In the genomic region with DNA sequence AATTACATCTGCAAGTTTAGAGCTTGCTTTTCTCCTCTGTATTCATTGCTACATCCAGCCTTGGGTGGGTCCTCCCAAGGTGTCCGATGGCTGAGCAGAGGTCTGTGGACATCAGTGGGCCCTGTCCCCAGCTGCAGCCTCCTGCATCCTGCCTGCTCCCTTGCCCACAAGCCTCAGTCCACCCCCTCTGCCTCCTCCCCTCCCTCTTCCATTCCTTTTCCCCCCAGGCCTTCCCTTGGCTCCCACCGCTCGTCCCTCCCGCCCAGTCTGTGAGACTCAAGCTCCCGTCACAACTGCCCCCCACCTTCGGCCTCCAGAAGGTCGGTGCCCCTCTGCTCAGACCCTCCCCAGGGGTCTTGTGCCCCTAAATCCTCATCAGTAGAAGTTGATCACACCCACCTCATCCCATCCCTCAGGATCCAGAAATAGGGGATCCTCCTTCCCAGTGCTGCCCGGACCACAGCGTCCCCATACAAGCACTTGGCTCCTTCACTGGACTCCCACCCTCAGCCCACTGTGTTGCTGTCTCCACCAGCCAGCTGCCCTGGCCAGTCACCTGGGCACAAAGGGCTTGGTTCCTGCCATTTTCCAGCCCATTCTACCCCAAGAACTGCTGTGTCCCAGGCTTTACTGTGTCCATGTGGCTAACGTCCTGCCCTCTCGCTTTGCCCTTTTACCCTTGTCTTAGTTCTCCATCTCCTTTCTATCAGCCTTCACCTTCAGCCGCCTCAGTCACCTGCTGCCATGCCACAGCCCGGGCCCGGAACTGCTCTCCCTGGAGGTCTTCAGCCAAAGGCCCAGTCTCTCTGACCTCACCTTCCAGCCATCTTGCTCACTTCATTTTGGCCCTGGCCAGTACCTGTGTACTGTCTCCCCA, we compare ENCODE assay signal across 1 cellular context.
TF ChIP-seq lines count a peak whose summit lies in the region.

No MANE protein-coding gene starts in this region.

TF ChIP-seq in IMR-90, 13 proteins besides CTCF, POLR2A, EP300 and RAD21:
- TF ChIP-seq CEBPB (IDR thresholded peaks at IDR 0.05; ENCODE audit: low read depth, low read length) (no peak), NFE2L2 (IDR thresholded peaks at IDR 0.05; ENCODE audit: low read depth, low read length) (no peak), BHLHE40 (IDR thresholded peaks at IDR 0.05; ENCODE audit: low read depth, low read length) (no peak), RCOR1 (IDR thresholded peaks at IDR 0.05; ENCODE audit: insufficient replicate concordance, low read length) (no peak), MAFK (IDR thresholded peaks at IDR 0.05; ENCODE audit: low read depth, low read length) (no peak), RFX5 (IDR thresholded peaks at IDR 0.05; ENCODE audit: low read depth, low read length) (no peak), MXI1 (IDR thresholded peaks at IDR 0.05; ENCODE audit: borderline replicate concordance, low read depth, low read length) (no peak)
- TF ChIP-seq, protein P1, sequence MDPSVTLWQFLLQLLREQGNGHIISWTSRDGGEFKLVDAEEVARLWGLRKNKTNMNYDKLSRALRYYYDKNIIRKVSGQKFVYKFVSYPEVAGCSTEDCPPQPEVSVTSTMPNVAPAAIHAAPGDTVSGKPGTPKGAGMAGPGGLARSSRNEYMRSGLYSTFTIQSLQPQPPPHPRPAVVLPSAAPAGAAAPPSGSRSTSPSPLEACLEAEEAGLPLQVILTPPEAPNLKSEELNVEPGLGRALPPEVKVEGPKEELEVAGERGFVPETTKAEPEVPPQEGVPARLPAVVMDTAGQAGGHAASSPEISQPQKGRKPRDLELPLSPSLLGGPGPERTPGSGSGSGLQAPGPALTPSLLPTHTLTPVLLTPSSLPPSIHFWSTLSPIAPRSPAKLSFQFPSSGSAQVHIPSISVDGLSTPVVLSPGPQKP (IDR thresholded peaks at IDR 0.05; ENCODE audit: borderline replicate concordance, low read depth, low read length) = no peak
